1 cellular context compared by ENCODE assay signal in genomic region chr3:190307164-190307545, GRCh38.
TF ChIP-seq lines count a peak whose summit lies in the region.

No MANE protein-coding gene starts in this region.

TF ChIP-seq in HepG2, 621 proteins besides CTCF, POLR2A, EP300 and RAD21 (continued from another document and continues in another):
- peak; percentile 91 for TF ChIP-seq ZNF503 (CRISPR knock-in tag; IDR thresholded peaks at IDR 0.05)
- TF ChIP-seq ZNF142 (CRISPR knock-in tag; IDR thresholded peaks at IDR 0.05), result no peak
- TF ChIP-seq ZNF337 (CRISPR knock-in tag; IDR thresholded peaks at IDR 0.05; ENCODE audit: borderline replicate concordance, low read depth), result no peak
- TF ChIP-seq ZNF549 (CRISPR knock-in tag; IDR thresholded peaks at IDR 0.05), result no peak
- no peak for TF ChIP-seq STAT6 (CRISPR knock-in tag; IDR thresholded peaks at IDR 0.05; ENCODE audit: borderline replicate concordance)
- peak; percentile 80; the same call in 1 of the 2 replicates for TF ChIP-seq ZSCAN5A (CRISPR knock-in tag; IDR thresholded peaks at IDR 0.05; ENCODE audit: borderline replicate concordance)
- TF ChIP-seq ZNF207 (IDR thresholded peaks at IDR 0.05; ENCODE audit: borderline replicate concordance), result no peak
- TF ChIP-seq HNF4G (IDR thresholded peaks at IDR 0.05; ENCODE audit: borderline replicate concordance, low read depth, low read length), result peak; percentile 97
- peak; percentile 62; the same call in 1 of the 2 replicates for TF ChIP-seq HNF4G (CRISPR knock-in tag; IDR thresholded peaks at IDR 0.05; ENCODE audit: borderline replicate concordance, low read depth)
- no peak for TF ChIP-seq U2AF1 (optimal IDR thresholded peaks at IDR 0.05; ENCODE audit: low read depth, low read length)
- TF ChIP-seq KLF11 (CRISPR knock-in tag; IDR thresholded peaks at IDR 0.05), result peak; percentile 62; the same call in 1 of the 2 replicates
- no peak for TF ChIP-seq ZNF256 (CRISPR knock-in tag; conservative IDR thresholded peaks at IDR 0.05)
- TF ChIP-seq ETV5 (CRISPR knock-in tag; IDR thresholded peaks at IDR 0.05; ENCODE audit: borderline replicate concordance), result peak; percentile 50; the same call in 1 of the 2 replicates
- no peak; the same call in 1 of the 2 replicates for TF ChIP-seq ZNF12 (CRISPR knock-in tag; IDR thresholded peaks at IDR 0.05)
- peak; percentile 93 for TF ChIP-seq FOXP4 (CRISPR knock-in tag; IDR thresholded peaks at IDR 0.05)
- TF ChIP-seq SMYD3 (CRISPR knock-in tag; IDR thresholded peaks at IDR 0.05), result 0 out of 2 replicates have a peak, but pooled peaks have one; percentile 36
- no peak for TF ChIP-seq ZNF782 (CRISPR knock-in tag; IDR thresholded peaks at IDR 0.05; ENCODE audit: borderline replicate concordance)
- no peak for TF ChIP-seq ZSCAN31 (CRISPR knock-in tag; IDR thresholded peaks at IDR 0.05; ENCODE audit: low read depth)
- no peak for TF ChIP-seq EED (CRISPR knock-in tag; IDR thresholded peaks at IDR 0.05)
- TF ChIP-seq ZNF512 (CRISPR knock-in tag; IDR thresholded peaks at IDR 0.05), result no peak
- TF ChIP-seq ZNF598 (CRISPR knock-in tag; IDR thresholded peaks at IDR 0.05; ENCODE audit: borderline replicate concordance), result no peak
- 0 out of 2 replicates have a peak, but pooled peaks have one; percentile 35 for TF ChIP-seq ZNF205 (CRISPR knock-in tag; IDR thresholded peaks at IDR 0.05)
- no peak for TF ChIP-seq DRAP1 (CRISPR knock-in tag; IDR thresholded peaks at IDR 0.05)
- peak; percentile 64; the same call in 1 of the 2 replicates for TF ChIP-seq MAX (IDR thresholded peaks at IDR 0.05)
- TF ChIP-seq SAP130 (CRISPR knock-in tag; IDR thresholded peaks at IDR 0.05; ENCODE audit: low read depth), result peak; percentile 73; the same call in 1 of the 2 replicates
- no peak for TF ChIP-seq ZNF34 (CRISPR knock-in tag; IDR thresholded peaks at IDR 0.05; ENCODE audit: borderline replicate concordance)
- TF ChIP-seq HMG20A (CRISPR knock-in tag; IDR thresholded peaks at IDR 0.05; ENCODE audit: borderline replicate concordance), result peak; percentile 96
- TF ChIP-seq ZBTB1 (CRISPR knock-in tag; IDR thresholded peaks at IDR 0.05; ENCODE audit: borderline replicate concordance), result no peak
- TF ChIP-seq ZBTB7A (CRISPR knock-in tag; IDR thresholded peaks at IDR 0.05), result no peak
- no peak for TF ChIP-seq ZNF619 (CRISPR knock-in tag; IDR thresholded peaks at IDR 0.05)
- no peak for TF ChIP-seq ZNF441 (CRISPR knock-in tag; IDR thresholded peaks at IDR 0.05; ENCODE audit: borderline replicate concordance)
- TF ChIP-seq JUNB (CRISPR knock-in tag; IDR thresholded peaks at IDR 0.05; ENCODE audit: borderline replicate concordance), result peak; percentile 97
- TF ChIP-seq ZNF607 (CRISPR knock-in tag; IDR thresholded peaks at IDR 0.05; ENCODE audit: borderline replicate concordance), result no peak
- TF ChIP-seq BORCS8-MEF2B (CRISPR knock-in tag; IDR thresholded peaks at IDR 0.05), result no peak
- no peak for TF ChIP-seq ZNF282 (IDR thresholded peaks at IDR 0.05; ENCODE audit: partially characterized antibody)
- TF ChIP-seq KDM6A (CRISPR knock-in tag; IDR thresholded peaks at IDR 0.05; ENCODE audit: low read depth), result peak; percentile 87
- TF ChIP-seq CREM (IDR thresholded peaks at IDR 0.05), result peak; percentile 91
- TF ChIP-seq CREM (CRISPR knock-in tag; IDR thresholded peaks at IDR 0.05), result no peak
- TF ChIP-seq ZNF75D (CRISPR knock-in tag; IDR thresholded peaks at IDR 0.05; ENCODE audit: borderline replicate concordance), result no peak
- no peak for TF ChIP-seq ZNF263 (CRISPR knock-in tag; IDR thresholded peaks at IDR 0.05)
- TF ChIP-seq GTF2F1 (IDR thresholded peaks at IDR 0.05; ENCODE audit: low read length), result no peak
- no peak for TF ChIP-seq GRHL1 (CRISPR knock-in tag; conservative IDR thresholded peaks at IDR 0.05)
- TF ChIP-seq TEAD3 (CRISPR knock-in tag; optimal IDR thresholded peaks at IDR 0.05; ENCODE audit: borderline replicate concordance), result peak; percentile 96
- TF ChIP-seq ZNF580 (CRISPR knock-in tag; IDR thresholded peaks at IDR 0.05; ENCODE audit: borderline replicate concordance, low read depth), result no peak
- no peak for TF ChIP-seq ZNF768 (CRISPR knock-in tag; IDR thresholded peaks at IDR 0.05)
- TF ChIP-seq PAF1 (CRISPR knock-in tag; IDR thresholded peaks at IDR 0.05), result no peak
- TF ChIP-seq KDM1A (CRISPR knock-in tag; IDR thresholded peaks at IDR 0.05), result no peak
